1 cellular context compared by ENCODE assay signal in genomic region chr17:1573932-1574696, GRCh38.
TF ChIP-seq lines count a peak whose summit lies in the region.

No MANE protein-coding gene starts in this region.

TF ChIP-seq in IMR-90, 13 proteins besides CTCF, POLR2A, EP300 and RAD21 (continued from another document):
- TF ChIP-seq BHLHE40 (IDR thresholded peaks at IDR 0.05; ENCODE audit: low read depth, low read length) (no peak), SMC3 (IDR thresholded peaks at IDR 0.05; ENCODE audit: low read depth, low read length) (peak; percentile 86), USF2 (IDR thresholded peaks at IDR 0.05; ENCODE audit: low read depth, low read length) (no peak), CEBPB (IDR thresholded peaks at IDR 0.05; ENCODE audit: low read depth, low read length) (no peak), RCOR1 (IDR thresholded peaks at IDR 0.05; ENCODE audit: insufficient replicate concordance, low read length) (no peak), MXI1 (IDR thresholded peaks at IDR 0.05; ENCODE audit: borderline replicate concordance, low read depth, low read length) (no peak), FOS (IDR thresholded peaks at IDR 0.05; ENCODE audit: low read depth, low read length) (no peak)
